16 cellular contexts compared by ENCODE assay signal in the genomic region with DNA sequence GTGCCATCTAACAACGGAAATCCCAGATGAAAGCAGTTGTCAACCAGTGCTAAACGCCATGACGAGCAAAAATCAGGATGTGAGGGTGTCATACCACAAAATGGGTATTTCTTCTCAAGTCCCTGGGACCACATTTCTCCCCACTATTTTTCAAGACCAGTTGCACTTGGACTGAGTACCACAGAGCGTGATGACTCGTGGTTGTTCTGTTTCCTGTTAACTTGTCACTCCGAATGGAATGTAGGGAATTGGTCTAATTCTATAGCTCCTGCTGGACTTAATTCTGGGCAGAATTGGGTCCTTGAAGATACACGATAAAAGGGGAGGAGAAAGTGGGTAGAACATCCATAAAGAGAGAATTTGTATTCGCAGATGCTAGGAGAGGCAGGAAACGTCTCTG.
DNase-seq lines count a peak whose midpoint lies in the region; ATAC-seq and TF ChIP-seq lines count a peak whose summit lies in the region.
"Had no signal": no experiment of that assay in that cellular context is flagged by ENCODE, and none has a peak within 500 bp of the region (broad histone marks: within the 10 kb centered on the region; RNA-seq: fewer than 3 reads in every experiment).

No MANE protein-coding gene starts in this region.

- H3F3A ChIP-seq in PC-3 (ENCODE audit: low read length, unreplicated experiment), result no peaks in the 10 kb centered on the region

- intact Hi-C loops in natural killer cell (cut with micrococcal nuclease) (no loop called here), PC-3 (cut with micrococcal nuclease) (no loop called here)

- peaks cover 0 to 3% of the 10 kb centered on the region in 2 donors for H3K9me3 Mint-ChIP-seq in natural killer cell
- peaks cover 2% of the 10 kb centered on the region for H3K9me3 Mint-ChIP-seq in natural killer cell treated with Interleukin-12 subunit alpha and Interleukin-12 subunit beta and Interleukin-15 and Interleukin-18, amount 100 ng/mL, for 72 hours
- H3K9me3 Mint-ChIP-seq: dendritic cell treated with granulocyte-macrophage colony-stimulating factor and Interleukin-4, amounts not matched to agents 40 ng/mL and 50 ng/mL, for 4 days had no signal

- no peak overlapping the region for H3K9ac ChIP-seq in PC-3 (ENCODE audit: low read length)

- DNase-seq in natural killer cell, result no peak
- DNase-seq in natural killer cell treated with Interleukin-12 subunit alpha and Interleukin-12 subunit beta and Interleukin-15 and Interleukin-18, amount 100 ng/mL, for 72 hours (ENCODE audit: low spot score), result no peak
- DNase-seq in PC-3, result peak; percentile 63
- DNase-seq in fibroblast of peridontal ligament (ENCODE audit: extremely low read depth), result peak; percentile 56
- no peak for DNase-seq in dermis blood vessel endothelial cell
- DNase-seq in NCI-H1105 treated with DMSO at 0.1 percent for 48 hours (lab: John Stamatoyannopoulos, UW), result no peak
- DNase-seq: activated CD4-positive, alpha-beta T cell treated with anti-CD3 and anti-CD28 coated beads, Interleukin-2, amount 50 U/mL, for 48 hours; Calu3; naive thymus-derived CD4-positive, alpha-beta T cell; NCI-H1417 treated with DMSO at 0.1 percent for 48 hours; NCI-H2227 treated with DMSO at 0.1 percent for 48 hours had no signal

- H3K27me3 ChIP-seq in PC-3 (ENCODE audit: low read length), result no peaks in the 10 kb centered on the region
- H3K27me3 ChIP-seq: suprapubic skin had no signal

- no peaks in the 10 kb centered on the region for H3K79me2 ChIP-seq in PC-3 (ENCODE audit: low read length)

- no peak overlapping the region for H3K4me3 Mint-ChIP-seq in natural killer cell
- no peak overlapping the region for H3K4me3 Mint-ChIP-seq in natural killer cell treated with Interleukin-12 subunit alpha and Interleukin-12 subunit beta and Interleukin-15 and Interleukin-18, amount 100 ng/mL, for 72 hours
- H3K4me3 Mint-ChIP-seq: dendritic cell treated with granulocyte-macrophage colony-stimulating factor and Interleukin-4, amounts not matched to agents 40 ng/mL and 50 ng/mL, for 4 days; naive thymus-derived CD4-positive, alpha-beta T cell had no signal

- H4K20me1 ChIP-seq in PC-3 (ENCODE audit: low read length), result no peaks in the 10 kb centered on the region

- H3K4me3 ChIP-seq in PC-3 (ENCODE audit: low read length), result no peak overlapping the region
- H3K4me3 ChIP-seq: suprapubic skin had no signal

- CTCF ChIA-PET in PC-3 (lab: Charles Lee), result no interaction called here

- BruUV-seq in PC-3 (replicated peaks; lab: Mats Ljungman, UMichigan), result no TSS peak

- H3K36me3 Mint-ChIP-seq in natural killer cell, result no peaks in the 10 kb centered on the region
- no peaks in the 10 kb centered on the region for H3K36me3 Mint-ChIP-seq in natural killer cell treated with Interleukin-12 subunit alpha and Interleukin-12 subunit beta and Interleukin-15 and Interleukin-18, amount 100 ng/mL, for 72 hours

- H3K9me2 ChIP-seq in PC-3 (replicated peaks; ENCODE audit: low read length), result no peaks in the 10 kb centered on the region

- H3K36me3 ChIP-seq in PC-3 (ENCODE audit: low read depth, low read length), result no peaks in the 10 kb centered on the region
- H3K36me3 ChIP-seq: suprapubic skin had no signal

- H3K4me1 ChIP-seq in PC-3 (ENCODE audit: insufficient read depth, low read length), result peaks cover 5% of the 10 kb centered on the region; the same call in 1 of the 2 replicates
- H3K4me1 ChIP-seq: suprapubic skin had no signal

- H3K27me3 Mint-ChIP-seq in natural killer cell (ENCODE audit: low read depth in 2 of 2), result peaks cover 5 to 31% of the 10 kb centered on the region in 2 donors
- peaks cover 8 to 12% of the 10 kb centered on the region in 2 donors for H3K27me3 Mint-ChIP-seq in natural killer cell treated with Interleukin-12 subunit alpha and Interleukin-12 subunit beta and Interleukin-15 and Interleukin-18, amount 100 ng/mL, for 72 hours

- no peaks in the 10 kb centered on the region for H3K9me3 ChIP-seq in PC-3 (ENCODE audit: low read length)

- no peak overlapping the region for H3K27ac ChIP-seq in PC-3 (ENCODE audit: low read length)
- H3K27ac ChIP-seq: suprapubic skin had no signal

- ATAC-seq in natural killer cell, result peak in 2 of 3 donors; percentile 21 to 48
- ATAC-seq in natural killer cell treated with Interleukin-12 subunit alpha and Interleukin-12 subunit beta and Interleukin-15 and Interleukin-18, amount 100 ng/mL, for 72 hours, result no peak
- peak; percentile 73 for ATAC-seq in PC-3
- ATAC-seq in HG03442 (IDR thresholded peaks at IDR 0.05; ENCODE audit: unreplicated experiment), result no peak
- no peak for ATAC-seq in HG03045 (IDR thresholded peaks at IDR 0.05; ENCODE audit: unreplicated experiment)
- ATAC-seq: esophagus mucosa; naive thymus-derived CD4-positive, alpha-beta T cell had no signal

- H3K4me1 Mint-ChIP-seq in natural killer cell, result peaks cover 23 to 26% of the 10 kb centered on the region in 2 donors
- peaks cover 10 to 17% of the 10 kb centered on the region in 2 donors for H3K4me1 Mint-ChIP-seq in natural killer cell treated with Interleukin-12 subunit alpha and Interleukin-12 subunit beta and Interleukin-15 and Interleukin-18, amount 100 ng/mL, for 72 hours (ENCODE audit: low read depth in 2 of 2)

- no peak overlapping the region for H2AFZ ChIP-seq in PC-3 (ENCODE audit: low read length)

- TF ChIP-seq CTCF in natural killer cell (IDR thresholded peaks at IDR 0.05) (no peak), PC-3 (conservative IDR thresholded peaks at IDR 0.05; ENCODE audit: low read depth, low read length) (no peak)

- POLR2A ChIA-PET in PC-3 (lab: Charles Lee; ENCODE audit: unreplicated experiment), result interaction anchor here (0.7 kb wide), 1 partner anchor 37 kb away, joined by 3 read pairs; no protein-coding TSS in a partner anchor

- no peak overlapping the region for H3K4me2 ChIP-seq in PC-3 (ENCODE audit: low read length)

- no peak overlapping the region for H3K27ac Mint-ChIP-seq in natural killer cell
- no peak overlapping the region for H3K27ac Mint-ChIP-seq in natural killer cell treated with Interleukin-12 subunit alpha and Interleukin-12 subunit beta and Interleukin-15 and Interleukin-18, amount 100 ng/mL, for 72 hours
- H3K27ac Mint-ChIP-seq: dendritic cell treated with granulocyte-macrophage colony-stimulating factor and Interleukin-4, amounts not matched to agents 40 ng/mL and 50 ng/mL, for 4 days; naive thymus-derived CD4-positive, alpha-beta T cell had no signal

Comparison
In these comparisons a context has a peak if more than half of its experiments do, and no peak if none do; other contexts are left out.
1. ATAC-seq: peak in natural killer cell (2 of 3) and PC-3 (single experiment); none in natural killer cell treated with Interleukin-12 subunit alpha and Interleukin-12 subunit beta and Interleukin-15 and Interleukin-18, amount 100 ng/mL, for 72 hours (0 of 2), HG03442 (single experiment) and HG03045 (single experiment).
2. DNase-seq: peak in PC-3 (single experiment) and fibroblast of peridontal ligament (single experiment); none in natural killer cell (single experiment), natural killer cell treated with Interleukin-12 subunit alpha and Interleukin-12 subunit beta and Interleukin-15 and Interleukin-18, amount 100 ng/mL, for 72 hours (single experiment), dermis blood vessel endothelial cell (single experiment) and NCI-H1105 treated with DMSO at 0.1 percent for 48 hours (single experiment).